Comparison of ENCODE assay signal across 10 cellular contexts in the genomic region with DNA sequence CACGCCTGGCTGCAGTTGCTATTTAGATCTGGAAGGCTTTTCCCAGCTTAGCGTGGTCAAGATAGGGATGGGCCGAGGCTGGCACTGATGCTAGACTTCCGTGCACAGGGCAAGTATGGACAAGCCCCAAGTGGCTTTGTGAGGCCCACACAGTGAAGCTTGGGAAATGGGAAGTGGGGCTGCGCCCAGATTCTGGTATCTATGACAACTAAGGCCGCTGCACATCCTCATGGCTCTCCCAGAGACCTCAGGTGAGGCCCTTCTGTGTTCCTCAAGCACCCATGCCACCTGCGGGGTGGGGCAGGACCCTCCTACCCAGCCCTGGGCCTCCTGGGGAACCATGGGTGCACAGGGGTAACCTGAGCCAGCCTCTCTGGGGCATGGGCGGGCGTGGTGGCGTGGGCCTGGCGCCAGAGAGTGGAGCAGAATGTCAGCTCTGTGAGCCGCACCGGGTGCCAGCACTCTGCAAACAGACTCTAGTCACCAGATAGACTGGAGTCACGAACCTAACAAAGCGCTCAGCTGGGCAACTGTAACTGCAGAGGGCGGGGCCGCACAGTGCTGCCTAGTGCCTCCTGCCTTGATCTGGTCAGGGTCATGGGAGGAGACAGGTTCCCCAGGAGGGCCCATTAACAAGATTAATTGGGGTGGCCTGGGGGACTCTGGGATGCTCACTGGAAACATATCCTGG. TPM values are rescaled to one million over a fixed set of nuclear protein-coding genes. Genes with fewer than 3 reads are reported as not detected.
DNase-seq lines count a peak whose midpoint lies in the region; ATAC-seq and TF ChIP-seq lines count a peak whose summit lies in the region.
"Had no signal": no experiment of that assay in that cellular context is flagged by ENCODE, and none has a peak within 500 bp of the region (broad histone marks: within the 10 kb centered on the region; RNA-seq: fewer than 3 reads in every experiment).

No MANE protein-coding gene starts in this region.

- peaks cover 15% of the 10 kb centered on the region for H3K4me1 Mint-ChIP-seq in progenitor cell of endocrine pancreas (ENCODE audit: low read depth)

- no peaks in the 10 kb centered on the region for H3K27me3 Mint-ChIP-seq in progenitor cell of endocrine pancreas

- TF ChIP-seq CTCF in epithelial cell of esophagus (IDR thresholded peaks at IDR 0.05; ENCODE audit: insufficient read depth, low read depth, low read length, missing control alignments) (no peak), progenitor cell of endocrine pancreas (IDR thresholded peaks at IDR 0.05; ENCODE audit: unreplicated experiment) (no peak)

- H3K4me3 ChIP-seq in epithelial cell of esophagus (ENCODE audit: low read length) = no peak overlapping the region

- DNase-seq in HT-29 (ENCODE audit: low spot score) (peak; percentile 95), NCI-H345 treated with DMSO at 0.1 percent for 48 hours (lab: John Stamatoyannopoulos, UW; ENCODE audit: unreplicated experiment) (peak; percentile 97), epithelial cell of esophagus (ENCODE audit: low read depth) (peak; percentile 96), progenitor cell of endocrine pancreas (ENCODE audit: low spot score, unreplicated experiment) (no peak), cerebellar nuclear complex (lab: John Stamatoyannopoulos, UW) (no peak)
- DNase-seq: NCI-H446 treated with DMSO at 0.1 percent for 48 hours; stimulated activated CD4-positive, alpha-beta T cell treated with anti-CD3 and anti-CD28 coated beads, Interleukin-1b, Interleukin-23, amount 100 ng/mL, for 48 hours had no signal

- no peaks in the 10 kb centered on the region for H3K9me3 Mint-ChIP-seq in progenitor cell of endocrine pancreas (ENCODE audit: low read depth)

- no peaks in the 10 kb centered on the region for H3K36me3 Mint-ChIP-seq in progenitor cell of endocrine pancreas (ENCODE audit: insufficient read depth)

- H3K4me3 Mint-ChIP-seq in progenitor cell of endocrine pancreas (ENCODE audit: low read depth) = no peak overlapping the region

- H3K27ac Mint-ChIP-seq in progenitor cell of endocrine pancreas = peak overlapping the region; percentile 86

- no peak for ATAC-seq in HG03139 (IDR thresholded peaks at IDR 0.05; ENCODE audit: unreplicated experiment)
- ATAC-seq in GM19455 (IDR thresholded peaks at IDR 0.05; ENCODE audit: unreplicated experiment) = no peak
- ATAC-seq in GM21576 (IDR thresholded peaks at IDR 0.05; ENCODE audit: unreplicated experiment) = no peak

RNA-seq across cellular contexts. Expression of gene ELF3, which starts 46.4 kb away (rescaled TPM):
- total RNA-seq in HT-29 (2014; rRNA removed; shearing (Covaris generic)) = 812 and 1,050 TPM in 2 replicates
- total RNA-seq in progenitor cell of endocrine pancreas = 71.9 and 74.3 TPM in 2 replicates

Comparison
In these comparisons a context has a peak if more than half of its experiments do, and no peak if none do; other contexts are left out.
1. DNase-seq: peak in HT-29 (single experiment), NCI-H345 treated with DMSO at 0.1 percent for 48 hours (single experiment) and epithelial cell of esophagus (single experiment); none in progenitor cell of endocrine pancreas (single experiment) and cerebellar nuclear complex (0 of 2).
2. RNA of gene ELF3, which starts 46.4 kb away (total RNA-seq): 812 to 1,050 TPM in HT-29; 71.9 to 74.3 TPM in progenitor cell of endocrine pancreas; every median in the first group is over 10 times any median in the second.